Comparison of ENCODE assay signal across 7 cellular contexts in the genomic region with DNA sequence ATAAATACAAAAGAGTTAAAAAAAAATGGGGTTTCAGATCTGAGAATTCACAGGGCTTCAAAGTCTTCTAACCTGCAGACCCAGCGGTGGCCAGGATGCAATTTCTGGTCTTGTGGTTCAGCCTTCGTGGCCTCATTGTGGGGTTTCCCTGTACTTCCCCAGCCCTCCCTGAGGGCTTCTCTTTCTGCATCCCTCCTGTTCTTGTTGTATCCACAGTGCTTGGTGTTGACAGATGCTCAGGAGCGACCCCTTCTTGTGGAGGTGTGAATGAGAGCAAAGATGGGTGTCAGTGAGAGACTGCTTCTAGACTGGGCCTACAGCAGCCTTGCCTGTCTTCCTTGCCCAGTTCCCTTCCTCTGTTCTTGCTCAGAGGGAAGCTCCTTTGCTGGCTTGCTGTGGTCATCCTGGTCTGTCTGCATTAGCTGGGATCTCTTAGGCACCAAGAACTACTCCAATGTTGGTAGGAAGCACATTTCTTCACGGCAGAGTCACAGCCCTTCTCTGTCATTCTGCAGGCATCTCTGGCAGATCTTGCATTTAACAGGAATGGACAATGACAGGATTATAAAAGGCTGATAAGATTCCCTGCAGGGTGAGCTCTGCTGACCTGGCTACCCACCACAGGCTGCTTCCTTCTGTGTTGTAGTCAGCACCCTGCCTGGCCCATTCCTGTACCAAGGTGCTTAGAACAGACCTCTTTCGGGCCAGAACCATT.
A peak's percentile ranks its signal among the peaks of the same experiment; 100 is the strongest.
DNase-seq lines count a peak whose midpoint lies in the region; ATAC-seq, FAIRE-seq and TF ChIP-seq lines count a peak whose summit lies in the region.

No MANE protein-coding gene starts in this region.

- H3K4me2 ChIP-seq in PC-3 (ENCODE audit: low read length), result no peak overlapping the region

- H3K79me2 ChIP-seq in PC-3 (ENCODE audit: low read length), result no peaks in the 10 kb centered on the region

- no peaks in the 10 kb centered on the region for H3K9me2 ChIP-seq in PC-3 (replicated peaks; ENCODE audit: low read length)

- ATAC-seq in HG02642 (IDR thresholded peaks at IDR 0.05; ENCODE audit: poor library complexity, unreplicated experiment) (peak; percentile 65), PC-3 (no peak; the same call in 1 of the 2 replicates), sciatic nerve (no peak)

- peak; percentile 51 for FAIRE-seq in GM12892 (lab: Jason Lieb, UNC)

- BruUV-seq in PC-3 (replicated peaks; lab: Mats Ljungman, UMichigan), result no TSS peak

- no peak overlapping the region for H2AFZ ChIP-seq in PC-3 (ENCODE audit: low read length)

- no peak overlapping the region for H3K9ac ChIP-seq in PC-3 (ENCODE audit: low read length)

- no peak overlapping the region for H3K27ac ChIP-seq in PC-3 (ENCODE audit: low read length)

- no peaks in the 10 kb centered on the region for H3K4me1 ChIP-seq in PC-3 (ENCODE audit: insufficient read depth, low read length)

- no peaks in the 10 kb centered on the region for H3K36me3 ChIP-seq in PC-3 (ENCODE audit: low read depth, low read length)

- no peak for TF ChIP-seq POLR2A in GM12892 (IDR thresholded peaks at IDR 0.05; ENCODE audit: low read depth, low read length)

- no peak overlapping the region for H3K4me3 ChIP-seq in PC-3 (ENCODE audit: low read length)

- intact Hi-C loops in PC-3 (cut with micrococcal nuclease), result no loop called here
- intact Hi-C loops in sciatic nerve (cut with DNase I), result no loop called here

- H4K20me1 ChIP-seq in PC-3 (ENCODE audit: low read length), result no peaks in the 10 kb centered on the region

- no peak for DNase-seq in GM12892 (ENCODE audit: insufficient read length)
- DNase-seq in PC-3, result peak; percentile 5
- peak; percentile 41 for DNase-seq in germinal center (ENCODE audit: low spot score)
- no peak for DNase-seq in NCI-H345 (lab: John Stamatoyannopoulos, UW)
- DNase-seq in sciatic nerve (ENCODE audit: low spot score), result no peak
- DNase-seq in NCI-H1048 (lab: John Stamatoyannopoulos, UW), result no peak

- H3K27me3 ChIP-seq in PC-3 (ENCODE audit: low read length), result no peaks in the 10 kb centered on the region

- POLR2A ChIA-PET in PC-3 (lab: Charles Lee; ENCODE audit: unreplicated experiment), result interaction anchor here (0.5 kb wide), 1 partner anchor 37 kb away, joined by 3 read pairs; no protein-coding TSS in a partner anchor

- no peaks in the 10 kb centered on the region for H3F3A ChIP-seq in PC-3 (ENCODE audit: low read length, unreplicated experiment)

- no peaks in the 10 kb centered on the region for H3K9me3 ChIP-seq in PC-3 (ENCODE audit: low read length)

- CTCF ChIA-PET in PC-3 (lab: Charles Lee), result no interaction called here

- TF ChIP-seq CTCF in PC-3 (conservative IDR thresholded peaks at IDR 0.05; ENCODE audit: low read depth, low read length), result peak; percentile 36

Comparison
In these comparisons a context has a peak if more than half of its experiments do, and no peak if none do; other contexts are left out.
1. DNase-seq: peak in PC-3 (single experiment) and germinal center (single experiment); none in GM12892 (single experiment), NCI-H345 (single experiment), sciatic nerve (single experiment) and NCI-H1048 (single experiment).